In the genomic region with DNA sequence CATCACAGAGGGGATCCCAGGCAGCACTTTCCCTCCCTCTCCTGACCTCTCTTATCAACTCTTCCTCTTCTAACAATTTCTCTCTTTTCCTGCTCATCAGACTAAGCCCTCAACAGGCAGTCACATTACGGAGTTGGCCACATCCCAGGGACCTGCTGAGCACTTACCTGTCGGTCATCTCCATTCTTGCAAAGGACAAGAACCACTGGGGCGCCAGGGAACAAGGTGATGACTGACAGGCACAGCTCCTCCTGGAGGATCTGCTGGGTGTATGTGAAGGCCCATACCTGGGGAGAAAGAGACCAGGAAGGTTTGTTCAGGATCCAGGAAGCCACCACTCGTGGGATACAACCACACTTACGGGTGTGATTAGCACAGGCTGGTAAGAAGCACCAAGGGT, we compare ENCODE assay signal across 19 cellular contexts.
DNase-seq lines count a peak whose midpoint lies in the region; TF ChIP-seq lines count a peak whose summit lies in the region.
"Had no signal": no experiment of that assay in that cellular context is flagged by ENCODE, and none has a peak within 500 bp of the region (broad histone marks: within the 10 kb centered on the region; RNA-seq: fewer than 3 reads in every experiment).

No MANE protein-coding gene starts in this region.

- intact Hi-C loops in cardiac septum (cut with DNase I), result no loop called here
- intact Hi-C loops in left ventricle myocardium inferior (cut with micrococcal nuclease), result no loop called here
- intact Hi-C loops in posterior vena cava (cut with DNase I), result no loop called here
- intact Hi-C loops in A673 (cut with micrococcal nuclease; ENCODE audit: unreplicated experiment), result no loop called here

- peaks cover 2% of the 10 kb centered on the region for H3K9me3 Mint-ChIP-seq in activated naive CD4-positive, alpha-beta T cell treated with anti-CD3 and anti-CD28 coated beads, Interleukin-2, amount 10 ng/mL, durations not matched to agents 7 days and 5 days
- H3K9me3 Mint-ChIP-seq: CD8-positive, alpha-beta T cell had no signal

- H3K9me3 ChIP-seq in left ventricle myocardium inferior (replicated peaks), result peaks cover 2% of the 10 kb centered on the region
- no peaks in the 10 kb centered on the region for H3K9me3 ChIP-seq in A673 (ENCODE audit: low read depth, low read length, poor library complexity, severe bottlenecking)
- H3K9me3 ChIP-seq: A549, Caco-2 had no signal

- BruUV-seq in A673 (replicated peaks; lab: Mats Ljungman, UMichigan), result no TSS peak

- CTCF ChIA-PET in A673 (lab: Charles Lee), result no interaction called here
- CTCF ChIA-PET in activated naive CD4-positive, alpha-beta T cell treated with anti-CD3 and anti-CD28 coated beads, Interleukin-2, amount 10 ng/mL, durations not matched to agents 7 days and 5 days (lab: Charles Lee), result no interaction called here

- no peaks in the 10 kb centered on the region for H3K27me3 ChIP-seq in left ventricle myocardium inferior (ENCODE audit: low read depth)
- H3K27me3 ChIP-seq in A673 (replicated peaks; ENCODE audit: insufficient read depth, low read depth, low read length, poor library complexity), result no peaks in the 10 kb centered on the region

- no peak overlapping the region for H3K4me3 ChIP-seq in left ventricle myocardium inferior
- H3K4me3 ChIP-seq in A673 (ENCODE audit: low read depth, low read length, poor library complexity, severe bottlenecking), result no peak overlapping the region
- H3K4me3 ChIP-seq: A549, GM12878, GM23338 had no signal

- no peaks in the 10 kb centered on the region for H3K36me3 ChIP-seq in left ventricle myocardium inferior
- no peaks in the 10 kb centered on the region for H3K36me3 ChIP-seq in A673 (ENCODE audit: insufficient read depth, low read length, poor library complexity, severe bottlenecking)

- TF ChIP-seq CTCF in left ventricle myocardium inferior (IDR thresholded peaks at IDR 0.05; ENCODE audit: borderline replicate concordance) (no peak), A673 (conservative IDR thresholded peaks at IDR 0.05; ENCODE audit: low read depth, low read length) (no peak)

- H3K4me1 ChIP-seq in left ventricle myocardium inferior, result no peaks in the 10 kb centered on the region
- H3K4me1 ChIP-seq in A673 (ENCODE audit: insufficient read depth, low read length, poor library complexity, severe bottlenecking), result no peaks in the 10 kb centered on the region
- H3K4me1 ChIP-seq: Caco-2 had no signal

- no peaks in the 10 kb centered on the region for H3K36me3 Mint-ChIP-seq in activated naive CD4-positive, alpha-beta T cell treated with anti-CD3 and anti-CD28 coated beads, Interleukin-2, amount 10 ng/mL, durations not matched to agents 7 days and 5 days
- H3K36me3 Mint-ChIP-seq: CD4-positive, CD25-positive, alpha-beta regulatory T cell; CD8-positive, alpha-beta T cell had no signal

- H3K27ac ChIP-seq in left ventricle myocardium inferior (replicated peaks) (no peak overlapping the region), A673 (ENCODE audit: low read depth, low read length, poor library complexity, severe bottlenecking) (no peak overlapping the region)
- H3K27ac ChIP-seq: A549 had no signal

- no peaks in the 10 kb centered on the region for H3K27me3 Mint-ChIP-seq in activated naive CD4-positive, alpha-beta T cell treated with anti-CD3 and anti-CD28 coated beads, Interleukin-2, amount 10 ng/mL, durations not matched to agents 7 days and 5 days

- no peak overlapping the region for H3K27ac Mint-ChIP-seq in activated naive CD4-positive, alpha-beta T cell treated with anti-CD3 and anti-CD28 coated beads, Interleukin-2, amount 10 ng/mL, durations not matched to agents 7 days and 5 days
- H3K27ac Mint-ChIP-seq: CD4-positive, CD25-positive, alpha-beta regulatory T cell; CD8-positive, alpha-beta T cell; GM23338 had no signal

- H3K4me3 Mint-ChIP-seq in activated naive CD4-positive, alpha-beta T cell treated with anti-CD3 and anti-CD28 coated beads, Interleukin-2, amount 10 ng/mL, durations not matched to agents 7 days and 5 days, result no peak overlapping the region
- H3K4me3 Mint-ChIP-seq: CD4-positive, CD25-positive, alpha-beta regulatory T cell; CD8-positive, alpha-beta T cell; GM23338 had no signal

- H3K4me1 Mint-ChIP-seq in activated naive CD4-positive, alpha-beta T cell treated with anti-CD3 and anti-CD28 coated beads, Interleukin-2, amount 10 ng/mL, durations not matched to agents 7 days and 5 days, result no peaks in the 10 kb centered on the region
- H3K4me1 Mint-ChIP-seq: CD4-positive, CD25-positive, alpha-beta regulatory T cell had no signal

- POLR2A ChIA-PET in A673 (lab: Charles Lee; ENCODE audit: low non-redundant PET), result no interaction called here

- peak; percentile 26 for DNase-seq in cardiac septum (ENCODE audit: low spot score)
- no peak for DNase-seq in left ventricle myocardium inferior
- peak; percentile 81 for DNase-seq in mesenteric fat pad (ENCODE audit: low spot score)
- peak; percentile 70 for DNase-seq in posterior vena cava (ENCODE audit: low spot score)
- DNase-seq in A673 (ENCODE audit: low spot score), result no peak
- no peak for DNase-seq in activated naive CD4-positive, alpha-beta T cell treated with anti-CD3 and anti-CD28 coated beads, Interleukin-2, amount 10 ng/mL, durations not matched to agents 7 days and 5 days
- no peak for DNase-seq in NCI-H2171 treated with DMSO at 0.1 percent for 48 hours (lab: John Stamatoyannopoulos, UW)
- DNase-seq: 8988T; C1 segment of cervical spinal cord; CD4-positive, CD25-positive, alpha-beta regulatory T cell; CD8-positive, alpha-beta T cell; DMS153; EL; GDM1; HCEC 1CT had no signal

Comparison
In these comparisons a context has a peak if more than half of its experiments do, and no peak if none do; other contexts are left out.
1. DNase-seq: peak in cardiac septum (single experiment), mesenteric fat pad (single experiment) and posterior vena cava (single experiment); none in left ventricle myocardium inferior (single experiment), A673 (single experiment), activated naive CD4-positive, alpha-beta T cell treated with anti-CD3 and anti-CD28 coated beads, Interleukin-2, amount 10 ng/mL, durations not matched to agents 7 days and 5 days (single experiment) and NCI-H2171 treated with DMSO at 0.1 percent for 48 hours (single experiment).